8 cellular contexts compared by ENCODE assay signal in the genomic region with DNA sequence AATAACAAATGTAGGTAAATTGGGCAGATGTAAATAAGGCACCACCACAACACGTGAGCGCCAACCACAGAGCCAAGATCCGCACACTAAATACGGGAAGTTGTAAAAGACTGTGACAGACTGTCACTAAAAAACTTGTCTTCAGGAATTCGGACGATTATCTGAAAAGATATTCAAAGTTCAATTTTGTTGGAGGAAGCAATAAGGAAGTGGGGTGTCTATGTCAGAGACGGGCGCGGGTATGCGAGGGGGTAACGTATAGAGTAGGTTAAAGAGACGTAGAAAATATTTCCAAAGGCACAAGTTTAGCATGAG. TPM values are rescaled to one million over a fixed set of nuclear protein-coding genes. Genes with fewer than 3 reads are reported as not detected.
DNase-seq lines count a peak whose midpoint lies in the region; ATAC-seq and TF ChIP-seq lines count a peak whose summit lies in the region.

No MANE protein-coding gene starts in this region.

- peaks cover 22% of the 10 kb centered on the region for H3K36me3 ChIP-seq in ACC112 (ENCODE audit: insufficient read depth, low read length)
- peaks cover 6% of the 10 kb centered on the region for H3K36me3 ChIP-seq in fibroblast of lung (ENCODE audit: control insufficient read depth, insufficient read depth, low read length)
- no peaks in the 10 kb centered on the region for H3K36me3 ChIP-seq in parathyroid adenoma (ENCODE audit: control insufficient read depth, insufficient read depth, low read length)

- no peak overlapping the region for H3K9ac ChIP-seq in fibroblast of lung (ENCODE audit: insufficient read depth, low read length)
- H3K9ac ChIP-seq in parathyroid adenoma, result peak overlapping the region; percentile 44

- H3K4me1 ChIP-seq in ACC112 (ENCODE audit: control insufficient read depth, insufficient read depth, low read length, unreplicated experiment) (peaks cover 26% of the 10 kb centered on the region), fibroblast of lung (ENCODE audit: control insufficient read depth, extremely low read depth, insufficient read depth, low read length) (peaks cover 3% of the 10 kb centered on the region), parathyroid adenoma (peaks cover 25% of the 10 kb centered on the region)

- H4K20me1 ChIP-seq in fibroblast of lung (ENCODE audit: control insufficient read depth, extremely low read depth, insufficient read depth, low read length), result no peaks in the 10 kb centered on the region

- peak; percentile 72 for DNase-seq in MV-4-11 (lab: John Stamatoyannopoulos, UW)
- DNase-seq in activated T-cell treated with anti-CD3 and anti-CD28 coated beads for 4 hours, result peak; percentile 21
- no peak for DNase-seq in fibroblast of lung (ENCODE audit: low read depth in 2 of 2)
- no peak for DNase-seq in DMS153 treated with DMSO at 0.1 percent for 48 hours (lab: John Stamatoyannopoulos, UW; ENCODE audit: unreplicated experiment)
- DNase-seq in NCI-H69 (lab: John Stamatoyannopoulos, UW), result no peak

- H3K4me2 ChIP-seq in fibroblast of lung (ENCODE audit: extremely low read depth, insufficient read depth, low read length) (peak overlapping the region; percentile 89), parathyroid adenoma (ENCODE audit: low read length) (peak overlapping the region; percentile 79)

- H3K79me2 ChIP-seq in ACC112 (ENCODE audit: control insufficient read depth, insufficient read depth, low read length, unreplicated experiment) (peaks cover 35% of the 10 kb centered on the region), fibroblast of lung (ENCODE audit: control insufficient read depth, insufficient read depth, low read length) (peaks cover 34% of the 10 kb centered on the region), parathyroid adenoma (peaks cover 30% of the 10 kb centered on the region)

- H3K27me3 ChIP-seq in ACC112 (ENCODE audit: insufficient read depth, low read length), result no peaks in the 10 kb centered on the region
- no peaks in the 10 kb centered on the region for H3K27me3 ChIP-seq in fibroblast of lung (ENCODE audit: control insufficient read depth, insufficient read depth, low read length)
- no peaks in the 10 kb centered on the region for H3K27me3 ChIP-seq in parathyroid adenoma (ENCODE audit: control insufficient read depth, insufficient read depth, low read length)

- no peak overlapping the region for H3K27ac ChIP-seq in ACC112 (ENCODE audit: low read depth, low read length)
- H3K27ac ChIP-seq in fibroblast of lung (ENCODE audit: insufficient read depth, low read length), result peak overlapping the region; percentile 89
- peak overlapping the region; percentile 89 for H3K27ac ChIP-seq in parathyroid adenoma

- no peak for TF ChIP-seq CTCF in fibroblast of lung (conservative IDR thresholded peaks at IDR 0.05 in 1 of 2, IDR thresholded peaks at IDR 0.05 in 1 of 2; ENCODE audit: low read depth in 1 of 2, low read length in 2 of 2)
- no peak for TF ChIP-seq CTCF in parathyroid adenoma (IDR thresholded peaks at IDR 0.05)

- peak overlapping the region; percentile 85 for H2AFZ ChIP-seq in ACC112 (ENCODE audit: low read length, unreplicated experiment)
- peak overlapping the region; percentile 89 for H2AFZ ChIP-seq in fibroblast of lung (ENCODE audit: low read length)
- peak overlapping the region; percentile 95 for H2AFZ ChIP-seq in parathyroid adenoma

- H3K9me3 ChIP-seq in fibroblast of lung (ENCODE audit: control insufficient read depth, insufficient read depth, low read depth, low read length) (no peaks in the 10 kb centered on the region), parathyroid adenoma (ENCODE audit: control insufficient read depth, low read length) (no peaks in the 10 kb centered on the region)

- peak; percentile 17 for ATAC-seq in GM21515 (IDR thresholded peaks at IDR 0.05; ENCODE audit: unreplicated experiment)

- H3K4me3 ChIP-seq in ACC112 (ENCODE audit: low read depth, low read length) (peak overlapping the region; percentile 99), fibroblast of lung (replicated peaks in 1 of 4; ENCODE audit: control extremely low read depth in 1 of 4, insufficient read depth in 1 of 4, low read depth in 3 of 4, low read length in 4 of 4) (peak overlapping the region; percentile 51 to 83 (median 64)), parathyroid adenoma (ENCODE audit: low read depth, low read length) (peak overlapping the region; percentile 93)

RNA-seq across cellular contexts. Expression of gene HSP90B1, which starts 1.5 kb away (rescaled TPM):
- total RNA-seq in fibroblast of lung, result 381 and 1,015 TPM in 2 replicates
- polyA plus RNA-seq in fibroblast of lung, result 779 and 983 TPM in 2 replicates
- 618 and 749 TPM in 2 replicates for polyA plus RNA-seq in fibroblast of lung (2012)
- 27.7 and 36.5 TPM in 2 replicates for polyA minus RNA-seq in fibroblast of lung (ENCODE audit: low replicate concordance)

RNA-seq across cellular contexts. Expression of gene TDG, which starts 37.0 kb away (rescaled TPM):
- 18.8 and 19.3 TPM in 2 replicates for total RNA-seq in fibroblast of lung
- polyA plus RNA-seq in fibroblast of lung, result 15.3 and 19.4 TPM in 2 replicates
- polyA plus RNA-seq in fibroblast of lung (2012), result 11.9 and 12.6 TPM in 2 replicates
- 1.3 and 4.1 TPM in 2 replicates for polyA minus RNA-seq in fibroblast of lung (ENCODE audit: low replicate concordance)

Comparison
In these comparisons a context has a peak if more than half of its experiments do, and no peak if none do; other contexts are left out.
1. DNase-seq: peak in MV-4-11 (single experiment) and activated T-cell treated with anti-CD3 and anti-CD28 coated beads for 4 hours (single experiment); none in fibroblast of lung (0 of 2), DMS153 treated with DMSO at 0.1 percent for 48 hours (single experiment) and NCI-H69 (single experiment).
2. Peak in every context shown above with its lines, with median percentiles within 50 percentile points of each other: H2AFZ ChIP-seq and H3K4me3 ChIP-seq.